23 cellular contexts compared by ENCODE assay signal in the genomic region with DNA sequence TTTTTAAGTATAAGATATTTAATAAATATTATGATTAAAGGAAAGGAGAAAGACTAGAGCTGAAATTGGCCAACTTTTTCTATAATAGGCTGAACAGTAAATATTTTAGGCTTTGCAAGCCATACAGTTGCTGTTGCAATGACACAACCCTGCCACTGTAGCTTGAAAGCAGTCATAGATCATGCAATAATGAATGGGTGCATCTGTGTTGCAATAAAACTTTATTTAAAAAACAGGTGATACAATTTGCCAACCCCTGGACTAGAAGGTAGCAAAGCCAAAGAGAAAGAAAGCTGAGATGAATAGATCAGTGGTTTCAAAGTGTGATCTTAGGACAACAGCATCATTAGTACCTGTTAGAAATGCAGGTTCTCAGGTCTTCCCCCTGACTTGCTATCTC.
A peak's percentile ranks its signal among the peaks of the same experiment; 100 is the strongest.
DNase-seq lines count a peak whose midpoint lies in the region; ATAC-seq, FAIRE-seq and TF ChIP-seq lines count a peak whose summit lies in the region.
"Had no signal": no experiment of that assay in that cellular context is flagged by ENCODE, and none has a peak within 500 bp of the region (broad histone marks: within the 10 kb centered on the region; RNA-seq: fewer than 3 reads in every experiment).

No MANE protein-coding gene starts in this region.

- H3K9me3 Mint-ChIP-seq in astrocyte (ENCODE audit: unreplicated experiment) = no peaks in the 10 kb centered on the region
- H3K9me3 Mint-ChIP-seq: activated T-cell treated with anti-CD3 and anti-CD28 coated beads, Interleukin-2, amount 50 U/mL, for 4 hours; immature natural killer cell had no signal

- no peak overlapping the region for H3K4me3 Mint-ChIP-seq in astrocyte (ENCODE audit: unreplicated experiment)
- H3K4me3 Mint-ChIP-seq: activated T-cell treated with anti-CD3 and anti-CD28 coated beads, Interleukin-2, amount 50 U/mL, for 4 hours; CD4-positive, alpha-beta memory T cell; immature natural killer cell; stimulated activated naive B cell treated with anti-CD40 and anti-IgM and Interleukin-4, amounts not matched to agents 10 μg/mL and 1 μg/mL and 100 μg/mL, for 72 hours had no signal

- no peaks in the 10 kb centered on the region for H3K27me3 Mint-ChIP-seq in astrocyte (ENCODE audit: low read depth, unreplicated experiment)
- H3K27me3 Mint-ChIP-seq: stimulated activated naive B cell treated with anti-CD40 and anti-IgM and Interleukin-4, amounts not matched to agents 10 μg/mL and 1 μg/mL and 100 μg/mL, for 72 hours had no signal

- POLR2A ChIA-PET in GM10248 (lab: Yijun Ruan, JAX) = no interaction called here

- no peaks in the 10 kb centered on the region for H3K36me3 Mint-ChIP-seq in astrocyte (ENCODE audit: low read depth, unreplicated experiment)
- H3K36me3 Mint-ChIP-seq: CD4-positive, alpha-beta memory T cell had no signal

- intact Hi-C loops in thyroid gland (cut with DNase I) = no loop called here

- H3K27ac Mint-ChIP-seq in astrocyte (ENCODE audit: unreplicated experiment) = no peak overlapping the region
- H3K27ac Mint-ChIP-seq: CD4-positive, alpha-beta memory T cell; stimulated activated naive B cell treated with anti-CD40 and anti-IgM and Interleukin-4, amounts not matched to agents 10 μg/mL and 1 μg/mL and 100 μg/mL, for 72 hours had no signal

- TF ChIP-seq POLR2A in thyroid gland (IDR thresholded peaks at IDR 0.05) = no peak

- H3K4me3 ChIP-seq in KMS-11 (IDR thresholded peaks at IDR 0.05; ENCODE audit: insufficient read depth, low read depth, low read length) = no peak overlapping the region
- H3K4me3 ChIP-seq in astrocyte (ENCODE audit: insufficient read depth, low read depth, low read length) = no peak overlapping the region
- no peak overlapping the region for H3K4me3 ChIP-seq in fibroblast of pulmonary artery (replicated peaks; ENCODE audit: low read depth, low read length)
- no peak overlapping the region for H3K4me3 ChIP-seq in thyroid gland (replicated peaks in 1 of 3)
- H3K4me3 ChIP-seq: testis had no signal

- CTCF ChIA-PET in GM10248 (lab: Yijun Ruan, JAX) = interaction anchor here (1.0 to 3.8 kb wide), 6 partner anchors 10 to 313 kb away, joined by 3 to 9 read pairs (median 4); no protein-coding TSS in a partner anchor

- H3K4me1 ChIP-seq in KMS-11 (ENCODE audit: low read depth, poor library complexity, severe bottlenecking) (peaks cover 35% of the 10 kb centered on the region), astrocyte (ENCODE audit: insufficient read depth, low read length) (no peaks in the 10 kb centered on the region), thyroid gland (no peaks in the 10 kb centered on the region)
- H3K4me1 ChIP-seq: testis had no signal

- no peak for FAIRE-seq in astrocyte (lab: Jason Lieb, UNC)

- DNase-seq in GM10248 (ENCODE audit: extremely low spot score) (no peak), astrocyte (ENCODE audit: low read depth) (no peak), fibroblast of pulmonary artery (ENCODE audit: low read depth) (no peak), thyroid gland (no peak), H4 (ENCODE audit: low spot score) (no peak)
- DNase-seq: activated CD8-positive, alpha-beta memory T cell treated with anti-CD3 and anti-CD28 coated beads for 24 hours; activated naive CD4-positive, alpha-beta T cell treated with anti-CD3 and anti-CD28 coated beads, Interleukin-2, amount 50 U/mL, for 16 hours; activated T-cell treated with anti-CD3 and anti-CD28 coated beads, Interleukin-2, amount 50 U/mL, for 4 hours; aorta; CD4-positive, alpha-beta memory T cell; DMS79; effector CD8-positive, alpha-beta T cell; immature natural killer cell; KG1; NCI-H1092 treated with DMSO at 0.1 percent for 48 hours; NCI-H2029 treated with DMSO at 0.1 percent for 48 hours; NCI-H446 treated with DMSO at 0.1 percent for 48 hours; stimulated activated CD4-positive, alpha-beta T cell treated with anti-CD3 and anti-CD28 coated beads, Interleukin-1b, Interleukin-23, amount 100 ng/mL, for 48 hours; stimulated activated naive B cell treated with anti-CD40 and anti-IgM and Interleukin-4, amounts not matched to agents 10 μg/mL and 1 μg/mL and 100 μg/mL, for 72 hours; testis had no signal

- H3K9me3 ChIP-seq in astrocyte (ENCODE audit: insufficient read depth, low read depth, low read length) (no peaks in the 10 kb centered on the region), thyroid gland (no peaks in the 10 kb centered on the region)
- H3K9me3 ChIP-seq: neutrophil, testis had no signal

- H3K27me3 ChIP-seq in KMS-11 (ENCODE audit: insufficient read depth, low read depth) (no peaks in the 10 kb centered on the region), astrocyte (ENCODE audit: insufficient read depth, low read length) (no peaks in the 10 kb centered on the region), thyroid gland (no peaks in the 10 kb centered on the region)
- H3K27me3 ChIP-seq: neutrophil, testis had no signal

- no peak overlapping the region for H2AFZ ChIP-seq in KMS-11 (ENCODE audit: low read depth)
- H2AFZ ChIP-seq in astrocyte (ENCODE audit: low read depth, low read length) = no peak overlapping the region

- H3K79me2 ChIP-seq in KMS-11 (ENCODE audit: insufficient read depth, low read depth) (no peaks in the 10 kb centered on the region; the same call in 1 of the 2 replicates), astrocyte (ENCODE audit: insufficient read depth, low read length) (no peaks in the 10 kb centered on the region)

- H3K4me1 Mint-ChIP-seq in astrocyte (ENCODE audit: low read depth, unreplicated experiment) = no peaks in the 10 kb centered on the region

- H3K9ac ChIP-seq in KMS-11 = no peak overlapping the region
- H3K9ac ChIP-seq in astrocyte (ENCODE audit: low read length) = no peak overlapping the region

- H4K20me1 ChIP-seq in KMS-11 (ENCODE audit: insufficient read depth) (no peaks in the 10 kb centered on the region), astrocyte (ENCODE audit: insufficient read depth, low read length) (no peaks in the 10 kb centered on the region)

- no peak for ATAC-seq in HG02610 (IDR thresholded peaks at IDR 0.05; ENCODE audit: unreplicated experiment)
- ATAC-seq: activated T-cell treated with anti-CD3 and anti-CD28 coated beads, Interleukin-2, amount 50 U/mL, for 4 hours; stimulated activated naive B cell treated with anti-CD40 and anti-IgM and Interleukin-4, amounts not matched to agents 10 μg/mL and 1 μg/mL and 100 μg/mL, for 72 hours had no signal

- no peak overlapping the region for H3K4me2 ChIP-seq in KMS-11
- H3K4me2 ChIP-seq in astrocyte (ENCODE audit: low read length) = no peak overlapping the region

- H3K36me3 ChIP-seq in KMS-11 (ENCODE audit: insufficient read depth) (no peaks in the 10 kb centered on the region), astrocyte (ENCODE audit: insufficient read depth, low read length) (no peaks in the 10 kb centered on the region), thyroid gland (no peaks in the 10 kb centered on the region)
- H3K36me3 ChIP-seq: neutrophil had no signal

- no peak overlapping the region for H3K27ac ChIP-seq in KMS-11
- no peak overlapping the region for H3K27ac ChIP-seq in astrocyte (ENCODE audit: low read depth, low read length)
- no peak overlapping the region for H3K27ac ChIP-seq in thyroid gland
- H3K27ac ChIP-seq: neutrophil, testis had no signal

- TF ChIP-seq CTCF in GM10248 (IDR thresholded peaks at IDR 0.05; ENCODE audit: control extremely low read depth, extremely low read depth, low read depth, missing control alignments) (peak; percentile 6), KMS-11 (conservative IDR thresholded peaks at IDR 0.05; ENCODE audit: low read depth, low read length) (peak; percentile 36; the same call in 1 of the 2 replicates), astrocyte (IDR thresholded peaks at IDR 0.05; ENCODE audit: insufficient read depth, low read depth, low read length) (peak; percentile 5), fibroblast of pulmonary artery (IDR thresholded peaks at IDR 0.05; ENCODE audit: low read length, missing control alignments) (peak; percentile 7), thyroid gland (IDR thresholded peaks at IDR 0.05) (no peak)

Comparison
In these comparisons a context has a peak if more than half of its experiments do, and no peak if none do; other contexts are left out.
1. CTCF ChIP-seq: peak in GM10248 (single experiment), KMS-11 (single experiment), astrocyte (single experiment) and fibroblast of pulmonary artery (single experiment); none in thyroid gland (0 of 6).